ENCODE assay signal across 8 cellular contexts in genomic region chr13:30577381-30577780, GRCh38. TPM values are rescaled to one million over a fixed set of nuclear protein-coding genes. Genes with fewer than 3 reads are reported as not detected.
A peak's percentile ranks its signal among the peaks of the same experiment; 100 is the strongest.
DNase-seq lines count a peak whose midpoint lies in the region; ATAC-seq and TF ChIP-seq lines count a peak whose summit lies in the region.

No MANE protein-coding gene starts in this region.

- H3K27me3 Mint-ChIP-seq in GM23338 (ENCODE audit: insufficient read depth, low read depth, poor library complexity), result no peaks in the 10 kb centered on the region

- no peak overlapping the region for H3K4me3 Mint-ChIP-seq in GM23338

- no peaks in the 10 kb centered on the region for H3K36me3 ChIP-seq in mammary epithelial cell (ENCODE audit: insufficient read depth, low read length)
- no peaks in the 10 kb centered on the region for H3K36me3 ChIP-seq in GM23338 (ENCODE audit: insufficient read depth)
- H3K36me3 ChIP-seq in spleen, result no peaks in the 10 kb centered on the region

- H3K27ac Mint-ChIP-seq in GM23338, result no peak overlapping the region

- intact Hi-C loops in mammary epithelial cell (cut with micrococcal nuclease) (loop anchor here (2.0 kb wide), 1 partner anchor 39 kb away; the partner anchor contains the start of gene USPL1), spleen (cut with DNase I; ENCODE audit: low total_unique reads) (no loop called here)

- H3K36me3 Mint-ChIP-seq in GM23338 (ENCODE audit: low read depth), result no peaks in the 10 kb centered on the region

- H3K4me1 ChIP-seq in mammary epithelial cell (ENCODE audit: insufficient read depth, low read length), result peaks cover 25% of the 10 kb centered on the region
- H3K4me1 ChIP-seq in GM23338 (ENCODE audit: insufficient read depth), result no peaks in the 10 kb centered on the region
- peaks cover 0 to 29% (median 15%) of the 10 kb centered on the region in 6 donors for H3K4me1 ChIP-seq in spleen

- no peaks in the 10 kb centered on the region for H3K27me3 ChIP-seq in mammary epithelial cell (ENCODE audit: insufficient read depth, low read length)
- no peaks in the 10 kb centered on the region for H3K27me3 ChIP-seq in GM23338 (ENCODE audit: insufficient read depth)
- H3K27me3 ChIP-seq in spleen (replicated peaks in 1 of 7), result no peaks in the 10 kb centered on the region

- TF ChIP-seq CTCF in mammary epithelial cell (conservative IDR thresholded peaks at IDR 0.05 in 1 of 2, IDR thresholded peaks at IDR 0.05 in 1 of 2; ENCODE audit: extremely low read depth in 1 of 2, insufficient read depth in 1 of 2, low read depth in 1 of 2, low read length in 2 of 2) (no peak), GM23338 (conservative IDR thresholded peaks at IDR 0.05; ENCODE audit: low read depth in 2 of 2) (no peak), spleen (IDR thresholded peaks at IDR 0.05 in 8 of 11, conservative IDR thresholded peaks at IDR 0.05 in 3 of 11) (no peak)

- no peaks in the 10 kb centered on the region for H3K9me3 Mint-ChIP-seq in GM23338

- dilution Hi-C loops in mammary epithelial cell (cut with HindIII; ENCODE audit: low sequenced_read_pairs), result no loop called here

- H2AFZ ChIP-seq in mammary epithelial cell (ENCODE audit: low read depth, low read length), result no peak overlapping the region
- no peak overlapping the region for H2AFZ ChIP-seq in GM23338

- H3K9me2 ChIP-seq in GM23338 (ENCODE audit: insufficient read depth), result no peaks in the 10 kb centered on the region

- H4K20me1 ChIP-seq in mammary epithelial cell (ENCODE audit: insufficient read depth, low read length), result no peaks in the 10 kb centered on the region
- H4K20me1 ChIP-seq in GM23338 (replicated peaks; ENCODE audit: insufficient read depth), result no peaks in the 10 kb centered on the region

- H3K79me2 ChIP-seq in mammary epithelial cell (ENCODE audit: insufficient read depth, low read length) (no peaks in the 10 kb centered on the region), GM23338 (replicated peaks; ENCODE audit: insufficient read depth) (no peaks in the 10 kb centered on the region)

- no peak overlapping the region for H3K4me3 ChIP-seq in mammary epithelial cell (replicated peaks in 1 of 3; ENCODE audit: insufficient read depth in 1 of 3, low read depth in 2 of 3, low read length in 3 of 3)
- no peak overlapping the region for H3K4me3 ChIP-seq in GM23338
- no peak overlapping the region for H3K4me3 ChIP-seq in spleen

- ATAC-seq in GM18867 (IDR thresholded peaks at IDR 0.05; ENCODE audit: unreplicated experiment) (peak; percentile 88), HG03103 (IDR thresholded peaks at IDR 0.05; ENCODE audit: low read depth, unreplicated experiment) (peak; percentile 72), GM23338 (no peak)

- no peaks in the 10 kb centered on the region for H3F3A ChIP-seq in GM23338 (replicated peaks; ENCODE audit: low read depth)

- CTCF ChIA-PET in mammary epithelial cell (lab: Charles Lee; ENCODE audit: low non-redundant PET), result no interaction called here

- H3K9ac ChIP-seq in mammary epithelial cell (ENCODE audit: insufficient read depth, low read length), result no peak overlapping the region

- no peak for TF ChIP-seq POLR2A in spleen (IDR thresholded peaks at IDR 0.05)

- in situ Hi-C loops in mammary epithelial cell (cut with MboI; ENCODE audit: low sequenced_read_pairs in 2 of 2), result no loop called here

- no TSS peak for BruUV-seq in mammary epithelial cell (replicated peaks; lab: Mats Ljungman, UMichigan)

- DNase-seq in SW480 (ENCODE audit: low spot score) (peak; percentile 93), mammary epithelial cell (peak; percentile 98), GM23338 (ENCODE audit: low spot score) (no peak), ecto neural progenitor cell (ENCODE audit: low spot score) (no peak), spleen (no peak)
- DNase-seq in stimulated activated CD4-positive, alpha-beta T cell treated with anti-CD3 and anti-CD28 coated beads, Interleukin-1b, Interleukin-23, amount 100 ng/mL, for 48 hours, result peak; percentile 34

- 10% methylated on average over 5 of the region's 5 CpGs for WGBS in mammary epithelial cell (ENCODE audit: low coverage, missing lambda C conversion rate)
- WGBS in spleen, 5 donors, result 45 to 61% (median 56%) methylated on average over 5 of the region's 5 CpGs

- H3K9me3 ChIP-seq in mammary epithelial cell (replicated peaks; ENCODE audit: insufficient read depth, low read length), result no peaks in the 10 kb centered on the region
- H3K9me3 ChIP-seq in spleen, result no peaks in the 10 kb centered on the region

- H3K27ac ChIP-seq in mammary epithelial cell (ENCODE audit: insufficient read depth, low read depth, low read length), result no peak overlapping the region
- no peak overlapping the region for H3K27ac ChIP-seq in GM23338 (ENCODE audit: low read depth)
- no peak overlapping the region for H3K27ac ChIP-seq in spleen

- H3K4me2 ChIP-seq in mammary epithelial cell (ENCODE audit: insufficient read depth, low read depth, low read length) (peak overlapping the region; percentile 27), GM23338 (no peak overlapping the region)

- peaks cover 9% of the 10 kb centered on the region for H3K4me1 Mint-ChIP-seq in GM23338

TF ChIP-seq in GM23338, 12 proteins besides CTCF, POLR2A, EP300 and RAD21 (continues in another document):
- no peak for TF ChIP-seq CREB1 (CRISPR knock-in tag; IDR thresholded peaks at IDR 0.05; ENCODE audit: low read depth)
- no peak for TF ChIP-seq POLR2AphosphoS5 (IDR thresholded peaks at IDR 0.05; ENCODE audit: low read depth)
- no peak for TF ChIP-seq JUNB (IDR thresholded peaks at IDR 0.05; ENCODE audit: unreplicated experiment)
- no peak for TF ChIP-seq REST (IDR thresholded peaks at IDR 0.05; ENCODE audit: unreplicated experiment)

RNA-seq across cellular contexts. Expression of gene USPL1, which starts 40.3 kb away (rescaled TPM):
- total RNA-seq in mammary epithelial cell (10 to 100 TPM; 12.4 to 13.5 TPM), spleen (10 to 100 TPM; 21.0 to 42.2 (median 27.9) TPM)
- polyA plus RNA-seq in mammary epithelial cell (7.3 TPM), GM23338 (2016; fragmentation: Nextera tagmentation; extraction: Ambion mirVana) (9.4 and 12.4 TPM in 2 replicates), spleen (10 to 100 TPM; 11.7 to 15.2 (median 15.1) TPM)
- polyA minus RNA-seq in mammary epithelial cell, result 7.3 TPM
- total RNA-seq in GM23338 (2014; rRNA removed; shearing (Covaris generic)), result 17.9 and 24.1 TPM in 2 replicates

Comparison
In these comparisons a context has a peak if more than half of its experiments do, and no peak if none do; other contexts are left out.
1. DNase-seq: peak in SW480 (single experiment), mammary epithelial cell (single experiment) and stimulated activated CD4-positive, alpha-beta T cell treated with anti-CD3 and anti-CD28 coated beads, Interleukin-1b, Interleukin-23, amount 100 ng/mL, for 48 hours (single experiment); none in GM23338 (single experiment), ecto neural progenitor cell (single experiment) and spleen (single experiment).